26 cellular contexts compared by ENCODE assay signal in the genomic region with DNA sequence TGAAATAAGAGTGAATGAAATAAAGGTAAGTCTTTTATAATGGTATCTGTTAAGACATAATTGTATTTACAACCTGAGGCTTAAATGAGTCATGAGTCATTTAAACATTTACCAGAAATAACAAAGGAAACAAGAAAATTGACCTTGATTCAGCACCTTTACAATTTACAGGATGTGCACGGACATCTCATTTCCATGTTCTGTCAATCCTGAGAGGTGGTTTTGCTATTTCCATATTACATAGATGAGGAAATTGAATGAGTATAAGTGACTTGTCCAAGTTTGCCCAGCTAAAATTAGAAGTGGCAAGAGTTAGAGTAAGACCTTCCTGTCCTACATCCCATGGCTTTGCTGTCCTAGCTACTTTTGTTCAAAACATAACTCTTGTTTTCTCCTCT.
A peak's percentile ranks its signal among the peaks of the same experiment; 100 is the strongest.
DNase-seq lines count a peak whose midpoint lies in the region; ATAC-seq and TF ChIP-seq lines count a peak whose summit lies in the region.
"Had no signal": no experiment of that assay in that cellular context is flagged by ENCODE, and none has a peak within 500 bp of the region (broad histone marks: within the 10 kb centered on the region; RNA-seq: fewer than 3 reads in every experiment).

No MANE protein-coding gene starts in this region.

- no peak overlapping the region for H3K4me3 Mint-ChIP-seq in progenitor cell of endocrine pancreas (ENCODE audit: low read depth)
- H3K4me3 Mint-ChIP-seq: activated CD4-positive, alpha-beta T cell treated with anti-CD3 and anti-CD28 coated beads for 36 hours; mesothelial cell of epicardium; neural crest cell had no signal

- peak overlapping the region; percentile 11 for H3K27ac Mint-ChIP-seq in progenitor cell of endocrine pancreas
- H3K27ac Mint-ChIP-seq: activated CD4-positive, alpha-beta T cell treated with anti-CD3 and anti-CD28 coated beads for 36 hours; mesothelial cell of epicardium had no signal

- peak overlapping the region; percentile 13 for H3K4me2 ChIP-seq in hepatocyte

- no peaks in the 10 kb centered on the region for H3K27me3 Mint-ChIP-seq in progenitor cell of endocrine pancreas
- H3K27me3 Mint-ChIP-seq: activated CD4-positive, alpha-beta T cell treated with anti-CD3 and anti-CD28 coated beads for 36 hours had no signal

- H3K4me3 ChIP-seq in RWPE2 (ENCODE audit: severe bottlenecking) (no peak overlapping the region), hepatocyte (no peak overlapping the region)
- H3K4me3 ChIP-seq: transverse colon had no signal

- 75% methylated on average over 1 of the region's 1 CpG for WGBS in hepatocyte (ENCODE audit: low lambda C conversion rate, missing lambda C conversion rate)

- H4K20me1 ChIP-seq in hepatocyte (ENCODE audit: insufficient read depth, poor library complexity, severe bottlenecking), result no peaks in the 10 kb centered on the region

- H2AFZ ChIP-seq in hepatocyte, result no peak overlapping the region

- peaks cover 3% of the 10 kb centered on the region for H3K9me3 Mint-ChIP-seq in progenitor cell of endocrine pancreas (ENCODE audit: low read depth)

- no peaks in the 10 kb centered on the region for H3K36me3 ChIP-seq in RWPE2 (ENCODE audit: low read depth)
- no peaks in the 10 kb centered on the region for H3K36me3 ChIP-seq in hepatocyte (replicated peaks; ENCODE audit: insufficient read depth, low read depth)
- H3K36me3 ChIP-seq: brain microvascular endothelial cell, transverse colon had no signal

- peaks cover 11% of the 10 kb centered on the region for H3K79me2 ChIP-seq in hepatocyte

- TF ChIP-seq CTCF in RWPE2 (IDR thresholded peaks at IDR 0.05; ENCODE audit: poor library complexity, severe bottlenecking), result no peak
- no peak for TF ChIP-seq CTCF in hepatocyte (IDR thresholded peaks at IDR 0.05; ENCODE audit: poor library complexity)
- TF ChIP-seq CTCF in progenitor cell of endocrine pancreas (IDR thresholded peaks at IDR 0.05; ENCODE audit: unreplicated experiment), result no peak

- H3K9me2 ChIP-seq in hepatocyte (replicated peaks; ENCODE audit: insufficient read depth), result no peaks in the 10 kb centered on the region

- H3K27ac ChIP-seq in RWPE2 (ENCODE audit: poor library complexity, severe bottlenecking) (peak overlapping the region; percentile 76), hepatocyte (peak overlapping the region; percentile 66)
- H3K27ac ChIP-seq: brain microvascular endothelial cell, transverse colon had no signal

- peaks cover 27% of the 10 kb centered on the region for H3K4me1 ChIP-seq in RWPE2 (ENCODE audit: insufficient read depth, poor library complexity, severe bottlenecking)
- peaks cover 21% of the 10 kb centered on the region for H3K4me1 ChIP-seq in hepatocyte (ENCODE audit: insufficient read depth)

- no peaks in the 10 kb centered on the region for H3K9me3 ChIP-seq in RWPE2 (ENCODE audit: severe bottlenecking)
- no peaks in the 10 kb centered on the region for H3K9me3 ChIP-seq in hepatocyte (ENCODE audit: low read depth)
- H3K9me3 ChIP-seq: transverse colon had no signal

- H3K36me3 Mint-ChIP-seq in progenitor cell of endocrine pancreas (ENCODE audit: insufficient read depth), result peaks cover 4% of the 10 kb centered on the region

- H3K4me1 Mint-ChIP-seq in progenitor cell of endocrine pancreas (ENCODE audit: low read depth), result peaks cover 13% of the 10 kb centered on the region
- H3K4me1 Mint-ChIP-seq: activated CD4-positive, alpha-beta T cell treated with anti-CD3 and anti-CD28 coated beads for 36 hours; mesothelial cell of epicardium had no signal

- no peaks in the 10 kb centered on the region for H3K27me3 ChIP-seq in RWPE2 (ENCODE audit: insufficient read depth, poor library complexity, severe bottlenecking)
- no peaks in the 10 kb centered on the region for H3K27me3 ChIP-seq in hepatocyte
- H3K27me3 ChIP-seq: brain microvascular endothelial cell, transverse colon had no signal

- peak; percentile 5 for DNase-seq in HT1080 (ENCODE audit: low read depth)
- DNase-seq in RWPE2 (ENCODE audit: low spot score), result no peak
- DNase-seq in hepatocyte (ENCODE audit: low spot score), result no peak
- no peak for DNase-seq in progenitor cell of endocrine pancreas (ENCODE audit: low spot score, unreplicated experiment)
- no peak for DNase-seq in NCI-H82 treated with DMSO at 0.1 percent for 48 hours (lab: John Stamatoyannopoulos, UW; ENCODE audit: unreplicated experiment)
- no peak for DNase-seq in stimulated activated CD4-positive, alpha-beta T cell treated with anti-CD3 and anti-CD28 coated beads, Interleukin-15, amount 100 ng/mL, for 24 hours
- DNase-seq: activated CD4-positive, alpha-beta T cell treated with anti-CD3 and anti-CD28 coated beads for 36 hours; AML-193; cortex of kidney; foreskin melanocyte; hypothalamus; islet precursor cell; NCI-H1417 treated with DMSO at 0.1 percent for 48 hours; NCI-H524 treated with DMSO at 0.1 percent for 48 hours; SHP77 treated with DMSO at 0.1 percent for 48 hours; small intestine; stimulated activated CD4-positive, alpha-beta T cell treated with anti-CD3 and anti-CD28 coated beads, Interleukin-2, amount 100 ng/mL, for 48 hours; stimulated activated naive CD8-positive, alpha-beta T cell treated with anti-CD3 and anti-CD28 coated beads, Interleukin-15, Interleukin-2, amounts not matched to agents 100 U/mL and 50 U/mL, for 24 hours; T-helper 1 cell; transverse colon had no signal

- ATAC-seq in RWPE2 (ENCODE audit: low read depth) (peak; percentile 83), GM18870 (IDR thresholded peaks at IDR 0.05; ENCODE audit: unreplicated experiment) (no peak)
- ATAC-seq: activated CD4-positive, alpha-beta T cell treated with anti-CD3 and anti-CD28 coated beads for 36 hours; HCT116; HepG2; stimulated activated naive CD8-positive, alpha-beta T cell treated with anti-CD3 and anti-CD28 coated beads, Interleukin-15, Interleukin-2, amounts not matched to agents 100 U/mL and 50 U/mL, for 24 hours had no signal
